In the genomic region with DNA sequence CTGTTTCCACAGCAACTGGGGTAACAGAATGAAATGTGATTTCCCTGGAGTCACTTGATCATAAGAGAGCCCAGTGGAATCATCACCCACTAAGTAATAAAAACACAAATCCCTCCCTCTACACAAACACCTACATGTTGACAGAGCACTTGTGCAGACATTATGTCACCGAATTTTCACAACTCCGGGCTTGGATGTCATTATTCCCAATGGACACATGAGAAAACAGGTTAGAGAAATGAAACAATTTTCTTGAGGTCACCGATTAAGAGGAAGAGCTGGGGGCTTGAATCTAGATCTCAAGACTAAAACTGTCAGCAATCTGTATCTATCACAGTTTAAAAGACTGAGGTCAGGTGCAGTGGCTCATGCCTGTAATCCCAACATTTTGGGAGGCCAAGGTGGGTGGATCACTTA, we compare ENCODE assay signal across 16 cellular contexts. TPM values are rescaled to one million over a fixed set of nuclear protein-coding genes. Genes with fewer than 3 reads are reported as not detected.
DNase-seq lines count a peak whose midpoint lies in the region; ATAC-seq and TF ChIP-seq lines count a peak whose summit lies in the region.
"Had no signal": no experiment of that assay in that cellular context is flagged by ENCODE, and none has a peak within 500 bp of the region (broad histone marks: within the 10 kb centered on the region; RNA-seq: fewer than 3 reads in every experiment).

No MANE protein-coding gene starts in this region.

- H3K4me3 ChIP-seq in CD4-positive, CD25-positive, alpha-beta regulatory T cell (ENCODE audit: low read depth, low read length) = no peak overlapping the region
- H3K4me3 ChIP-seq in HEK293 (ENCODE audit: low read depth, low read length) = no peak overlapping the region
- H3K4me3 ChIP-seq: stomach had no signal

- no peaks in the 10 kb centered on the region for H3K27me3 ChIP-seq in CD4-positive, CD25-positive, alpha-beta regulatory T cell (ENCODE audit: control insufficient read depth, insufficient read depth, low read length)
- H3K27me3 ChIP-seq: stomach had no signal

- POLR2A ChIA-PET in HEK293 (lab: Yijun Ruan, JAX) = interaction anchor here (0.5 to 2.4 kb wide), 3 partner anchors 13 to 23 kb away, joined by 3 to 17 read pairs (median 10); a partner anchor contains a TSS
- POLR2A ChIA-PET in RWPE1 (lab: Yijun Ruan, JAX; ENCODE audit: low non-redundant PET) = no interaction called here

- H3K27ac ChIP-seq in CD4-positive, CD25-positive, alpha-beta regulatory T cell (ENCODE audit: insufficient read depth, low read length, poor library complexity, severe bottlenecking) = no peak overlapping the region
- H3K27ac ChIP-seq in HEK293 (ENCODE audit: extremely low read depth, low read depth, low read length) (peak overlapping the region; percentile 61), RWPE1 (0 out of 2 replicates have a peak overlapping the region, but pooled peaks have one; percentile 40)

- TF ChIP-seq CTCF in HEK293 (tag by site-specific recombination; IDR thresholded peaks at IDR 0.05) = no peak
- no peak for TF ChIP-seq CTCF in RWPE1 (conservative IDR thresholded peaks at IDR 0.05; ENCODE audit: low read depth)

- peak overlapping the region in 2 of 4 donors; percentile 43 to 69 for H3K4me3 Mint-ChIP-seq in CD4-positive, CD25-positive, alpha-beta regulatory T cell
- peak overlapping the region in 2 of 8 donors; percentile 6 to 55 for H3K4me3 Mint-ChIP-seq in naive B cell

- H3K36me3 ChIP-seq in CD4-positive, CD25-positive, alpha-beta regulatory T cell (ENCODE audit: control insufficient read depth, insufficient read depth, low read length) = peaks cover 4% of the 10 kb centered on the region
- H3K36me3 ChIP-seq in HEK293 (ENCODE audit: control insufficient read depth in 2 of 2, insufficient read depth in 1 of 2, low read length in 2 of 2) = peaks cover 25 to 58% of the 10 kb centered on the region in 2 experiments

- H3K4me1 ChIP-seq in CD4-positive, CD25-positive, alpha-beta regulatory T cell (ENCODE audit: control insufficient read depth, insufficient read depth, low read length, poor library complexity, severe bottlenecking) = peaks cover 20% of the 10 kb centered on the region
- H3K4me1 ChIP-seq in HEK293 (ENCODE audit: control insufficient read depth, insufficient read depth, low read length) = peaks cover 39% of the 10 kb centered on the region

- peaks cover 18% of the 10 kb centered on the region for H3K36me3 Mint-ChIP-seq in CD4-positive, CD25-positive, alpha-beta regulatory T cell
- peaks cover 0 to 8% of the 10 kb centered on the region in 2 donors for H3K36me3 Mint-ChIP-seq in naive B cell

- no peak for DNase-seq in CD4-positive, CD25-positive, alpha-beta regulatory T cell
- DNase-seq in RWPE1 (ENCODE audit: low spot score) (no peak), naive B cell (no peak), cortex of kidney (lab: John Stamatoyannopoulos, UW) (no peak), NCI-H2171 (lab: John Stamatoyannopoulos, UW) (no peak), GM19240 (ENCODE audit: insufficient read length, low spot score) (no peak)
- DNase-seq: activated CD4-positive, alpha-beta T cell treated with anti-CD3 and anti-CD28 coated beads for 48 hours; activated gamma-delta T cell treated with Interleukin-2 at 50 U/mL for 16 hours; effector memory CD4-positive, alpha-beta T cell; kidney; NCI-H1930; stomach; T-helper 1 cell had no signal

- CTCF ChIA-PET in HEK293 (lab: Yijun Ruan, JAX) (interaction anchor here (0.6 to 12.5 kb wide), 5 partner anchors 11 to 50 kb away, joined by 3 to 167 read pairs (median 4); a partner anchor contains a TSS), RWPE1 (lab: Yijun Ruan, JAX) (interaction anchor here (0.6 to 1.0 kb wide), 2 partner anchors 125 to 212 kb away, joined by 3 read pairs; no protein-coding TSS in a partner anchor)

- peak overlapping the region in 2 of 3 donors; percentile 80 to 87 for H3K27ac Mint-ChIP-seq in CD4-positive, CD25-positive, alpha-beta regulatory T cell
- peak overlapping the region in 5 of 6 donors; percentile 39 to 83 (median 80) for H3K27ac Mint-ChIP-seq in naive B cell

- H3K4me1 Mint-ChIP-seq in CD4-positive, CD25-positive, alpha-beta regulatory T cell = peaks cover 13 to 52% (median 27%) of the 10 kb centered on the region in 4 donors
- peaks cover 38 to 64% (median 53%) of the 10 kb centered on the region in 3 donors for H3K4me1 Mint-ChIP-seq in naive B cell

- no peaks in the 10 kb centered on the region for H3K9me3 Mint-ChIP-seq in CD4-positive, CD25-positive, alpha-beta regulatory T cell
- no peaks in the 10 kb centered on the region for H3K9me3 Mint-ChIP-seq in naive B cell

- no peak for ATAC-seq in CD4-positive, CD25-positive, alpha-beta regulatory T cell (ENCODE audit: low read depth in 2 of 2)
- ATAC-seq in naive B cell (ENCODE audit: low read depth in 2 of 2) = no peak
- no peak for ATAC-seq in GM18511 (IDR thresholded peaks at IDR 0.05; ENCODE audit: unreplicated experiment)
- ATAC-seq: sciatic nerve had no signal

- H3K27me3 Mint-ChIP-seq in CD4-positive, CD25-positive, alpha-beta regulatory T cell = peaks cover 8% of the 10 kb centered on the region
- no peaks in the 10 kb centered on the region for H3K27me3 Mint-ChIP-seq in naive B cell

- no peaks in the 10 kb centered on the region for H3K9me3 ChIP-seq in CD4-positive, CD25-positive, alpha-beta regulatory T cell (ENCODE audit: control insufficient read depth in 2 of 2, low read length in 2 of 2)
- H3K9me3 ChIP-seq in HEK293 (ENCODE audit: control insufficient read depth, insufficient read depth, low read depth, low read length) = no peaks in the 10 kb centered on the region
- H3K9me3 ChIP-seq: stomach had no signal

TF ChIP-seq in HEK293, 187 proteins besides CTCF, POLR2A, EP300 and RAD21 (continues in another document):
- no peak for TF ChIP-seq HOXC10 (CRISPR knock-in tag; IDR thresholded peaks at IDR 0.05)
- no peak for TF ChIP-seq ZNF416 (tag by site-specific recombination; IDR thresholded peaks at IDR 0.05)
- TF ChIP-seq, protein P1, sequence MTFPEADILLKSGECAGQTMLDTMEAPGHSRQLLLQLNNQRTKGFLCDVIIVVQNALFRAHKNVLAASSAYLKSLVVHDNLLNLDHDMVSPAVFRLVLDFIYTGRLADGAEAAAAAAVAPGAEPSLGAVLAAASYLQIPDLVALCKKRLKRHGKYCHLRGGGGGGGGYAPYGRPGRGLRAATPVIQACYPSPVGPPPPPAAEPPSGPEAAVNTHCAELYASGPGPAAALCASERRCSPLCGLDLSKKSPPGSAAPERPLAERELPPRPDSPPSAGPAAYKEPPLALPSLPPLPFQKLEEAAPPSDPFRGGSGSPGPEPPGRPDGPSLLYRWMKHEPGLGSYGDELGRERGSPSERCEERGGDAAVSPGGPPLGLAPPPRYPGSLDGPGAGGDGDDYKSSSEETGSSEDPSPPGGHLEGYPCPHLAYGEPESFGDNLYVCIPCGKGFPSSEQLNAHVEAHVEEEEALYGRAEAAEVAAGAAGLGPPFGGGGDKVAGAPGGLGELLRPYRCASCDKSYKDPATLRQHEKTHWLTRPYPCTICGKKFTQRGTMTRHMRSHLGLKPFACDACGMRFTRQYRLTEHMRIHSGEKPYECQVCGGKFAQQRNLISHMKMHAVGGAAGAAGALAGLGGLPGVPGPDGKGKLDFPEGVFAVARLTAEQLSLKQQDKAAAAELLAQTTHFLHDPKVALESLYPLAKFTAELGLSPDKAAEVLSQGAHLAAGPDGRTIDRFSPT (tag by site-specific recombination; IDR thresholded peaks at IDR 0.05) = peak; percentile 92; the same call in 1 of the 2 replicates
- TF ChIP-seq, protein P2, sequence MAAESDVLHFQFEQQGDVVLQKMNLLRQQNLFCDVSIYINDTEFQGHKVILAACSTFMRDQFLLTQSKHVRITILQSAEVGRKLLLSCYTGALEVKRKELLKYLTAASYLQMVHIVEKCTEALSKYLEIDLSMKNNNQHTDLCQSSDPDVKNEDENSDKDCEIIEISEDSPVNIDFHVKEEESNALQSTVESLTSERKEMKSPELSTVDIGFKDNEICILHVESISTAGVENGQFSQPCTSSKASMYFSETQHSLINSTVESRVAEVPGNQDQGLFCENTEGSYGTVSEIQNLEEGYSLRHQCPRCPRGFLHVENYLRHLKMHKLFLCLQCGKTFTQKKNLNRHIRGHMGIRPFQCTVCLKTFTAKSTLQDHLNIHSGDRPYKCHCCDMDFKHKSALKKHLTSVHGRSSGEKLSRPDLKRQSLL (tag by site-specific recombination; IDR thresholded peaks at IDR 0.05) = no peak

RNA-seq across cellular contexts. Expression of a gene that starts 3.1 kb away (rescaled TPM):
- 35.4 TPM for total RNA-seq in CD4-positive, CD25-positive, alpha-beta regulatory T cell
- 10 to 100 TPM; 19.8 to 26.9 (median 24.3) TPM for polyA plus RNA-seq in CD4-positive, CD25-positive, alpha-beta regulatory T cell
- polyA plus RNA-seq in naive B cell (ENCODE audit: low read depth in 6 of 6) = 10 to 100 TPM; 24.4 to 32.4 (median 29.6) TPM

RNA-seq across cellular contexts. Expression of a gene that starts 3.4 kb away (rescaled TPM):
- not detected for total RNA-seq in CD4-positive, CD25-positive, alpha-beta regulatory T cell
- polyA plus RNA-seq in CD4-positive, CD25-positive, alpha-beta regulatory T cell = 1 to 10 TPM in 1 of 4 donors, under 1 TPM in 3; 0.42 to 1.3 (median 0.65) TPM
- polyA plus RNA-seq in naive B cell (ENCODE audit: low read depth in 6 of 6) = 1 to 10 TPM in 5 of 6 donors, not detected in 1; 1.1 to 2.6 (median 2.0) TPM

RNA-seq across cellular contexts. Expression of a gene that starts 23.8 kb away (rescaled TPM):
- total RNA-seq in CD4-positive, CD25-positive, alpha-beta regulatory T cell = 40.9 TPM
- 1 to 10 TPM in 3 of 4 donors, under 1 TPM in 1; 0.54 to 3.0 (median 1.5) TPM for polyA plus RNA-seq in CD4-positive, CD25-positive, alpha-beta regulatory T cell
- 1 to 10 TPM in 4 of 6 donors, under 1 TPM in 1, not detected in 1; 0.93 to 2.4 (median 1.3) TPM for polyA plus RNA-seq in naive B cell (ENCODE audit: low read depth in 6 of 6)

RNA-seq across cellular contexts. Expression of a gene that starts 24.2 kb away (rescaled TPM):
- total RNA-seq in CD4-positive, CD25-positive, alpha-beta regulatory T cell = 8.7 TPM
- 10 to 100 TPM in 2 of 4 donors, 1 to 10 TPM in 2; 5.5 to 11.0 (median 9.9) TPM for polyA plus RNA-seq in CD4-positive, CD25-positive, alpha-beta regulatory T cell
- polyA plus RNA-seq in naive B cell (ENCODE audit: low read depth in 6 of 6) = 10 to 100 TPM in 3 of 6 donors, 1 to 10 TPM in 3; 2.3 to 13.6 (median 10.1) TPM

RNA-seq across cellular contexts. Expression of a gene that starts 39.2 kb away (rescaled TPM):
- 3.3 TPM for total RNA-seq in CD4-positive, CD25-positive, alpha-beta regulatory T cell
- 1 to 10 TPM in 3 of 4 donors, under 1 TPM in 1; 0.83 to 1.6 (median 1.3) TPM for polyA plus RNA-seq in CD4-positive, CD25-positive, alpha-beta regulatory T cell
- 1 to 10 TPM in 4 of 6 donors, under 1 TPM in 2; 0.39 to 2.2 (median 1.6) TPM for polyA plus RNA-seq in naive B cell (ENCODE audit: low read depth in 6 of 6)
